ENCODE assay signal across 23 cellular contexts in the genomic region with DNA sequence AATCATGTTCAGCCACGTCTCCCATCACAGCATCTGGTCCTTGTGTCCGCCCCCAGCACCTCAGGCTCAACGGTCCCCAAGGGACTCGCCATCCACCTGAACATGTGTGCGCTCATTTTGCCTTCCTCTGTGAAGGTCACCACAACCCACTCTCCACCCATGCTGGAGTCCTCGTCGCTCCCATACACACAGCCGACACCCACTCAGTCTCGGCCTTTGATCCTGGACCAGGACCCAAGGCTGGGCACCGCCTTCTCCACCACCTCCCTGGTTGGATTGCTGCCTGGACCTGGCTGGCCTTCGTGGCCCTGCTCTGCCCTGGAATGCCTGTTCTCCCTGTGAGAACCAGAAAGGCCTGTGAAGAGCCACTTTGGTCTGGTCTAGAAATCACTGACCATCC.
DNase-seq lines count a peak whose midpoint lies in the region; ATAC-seq, FAIRE-seq and TF ChIP-seq lines count a peak whose summit lies in the region.
"Had no signal": no experiment of that assay in that cellular context is flagged by ENCODE, and none has a peak within 500 bp of the region (broad histone marks: within the 10 kb centered on the region; RNA-seq: fewer than 3 reads in every experiment).

No MANE protein-coding gene starts in this region.

- DNase-seq in HepG2 (ENCODE audit: low spot score) (no peak), coronary artery (ENCODE audit: low spot score) (peak; percentile 54), left lobe of liver (ENCODE audit: low spot score) (peak; percentile 95), esophagus squamous epithelium (lab: John Stamatoyannopoulos, UW) (no peak), NCI-H2029 (lab: John Stamatoyannopoulos, UW) (no peak), NCI-H345 treated with DMSO at 0.1 percent for 48 hours (lab: John Stamatoyannopoulos, UW; ENCODE audit: unreplicated experiment) (no peak)
- DNase-seq: CD4-positive, CD25-positive, alpha-beta regulatory T cell; MV-4-11; NCI-H1105; NCI-H1436 treated with DMSO at 0.1 percent for 48 hours; NCI-H187 treated with DMSO at 0.1 percent for 48 hours; NCI-H2107; NCI-H446; NCI-H524 treated with DMSO at 0.1 percent for 48 hours; NCI-H82; NK-92 treated with Interleukin-12 subunit alpha and Interleukin-12 subunit beta, amount 100 ng/mL, for 24 hours; PC-3; SHP77 had no signal

- no peak overlapping the region for H3K9ac ChIP-seq in liver (ENCODE audit: low read depth in 1 of 2, low read length in 2 of 2)
- no peak overlapping the region for H3K9ac ChIP-seq in HepG2 (ENCODE audit: insufficient read depth, low read depth, low read length)
- H3K9ac ChIP-seq: BLaER1 had no signal

- TF ChIP-seq POLR2A in HepG2 (IDR thresholded peaks at IDR 0.05; ENCODE audit: insufficient read depth in 1 of 2, low read depth in 2 of 2, low read length in 2 of 2): no peak
- TF ChIP-seq POLR2A in esophagus squamous epithelium (IDR thresholded peaks at IDR 0.05): no peak

- H4K20me1 ChIP-seq in HepG2 (ENCODE audit: insufficient read depth, low read length): no peaks in the 10 kb centered on the region
- H4K20me1 ChIP-seq: BLaER1 had no signal

- no peak for TF ChIP-seq CTCF in liver (IDR thresholded peaks at IDR 0.05; ENCODE audit: low read depth, low read length, missing input control)
- no peak for TF ChIP-seq CTCF in HepG2 (CRISPR knock-in tag; IDR thresholded peaks at IDR 0.05)
- no peak for TF ChIP-seq CTCF in coronary artery (IDR thresholded peaks at IDR 0.05)
- TF ChIP-seq CTCF in esophagus squamous epithelium (IDR thresholded peaks at IDR 0.05): no peak

- H3K27me3 ChIP-seq in liver (ENCODE audit: control insufficient read depth in 4 of 4, insufficient read depth in 4 of 4, low read length in 3 of 4) (no peaks in the 10 kb centered on the region), HepG2 (ENCODE audit: control insufficient read depth in 1 of 2, insufficient read depth in 2 of 2, low read length in 2 of 2) (peaks cover 0 to 6% of the 10 kb centered on the region in 2 experiments; a peak in 2 of 5 replicates), esophagus squamous epithelium (no peaks in the 10 kb centered on the region)
- H3K27me3 ChIP-seq: BLaER1 had no signal

- CTCF ChIA-PET in HepG2 (lab: Yijun Ruan, JAX; ENCODE audit: low intra/inter-chr PET ratio, low total read pairs): no interaction called here

- TF ChIP-seq RAD21 in liver (IDR thresholded peaks at IDR 0.05) (peak; percentile 31 to 63), HepG2 (CRISPR knock-in tag; IDR thresholded peaks at IDR 0.05) (no peak)

- H2AFZ ChIP-seq in HepG2 (ENCODE audit: low read length): no peak overlapping the region

- no peaks in the 10 kb centered on the region for H3K79me2 ChIP-seq in HepG2 (ENCODE audit: insufficient read depth, low read length)

- no TSS peak for BruUV-seq in HepG2 (replicated peaks; lab: Mats Ljungman, UMichigan)

- WGBS in liver: 49% methylated on average over 11 of the region's 11 CpGs
- WGBS in HepG2 (ENCODE audit: low lambda C conversion rate): 49% methylated on average over 8 of the region's 11 CpGs
- WGBS in esophagus squamous epithelium, 2 donors: 87 to 90% methylated on average over 7 of the region's 11 CpGs

- H3K4me2 ChIP-seq in HepG2 (ENCODE audit: low read depth, low read length): no peak overlapping the region
- H3K4me2 ChIP-seq: BLaER1 had no signal

- H3K36me3 ChIP-seq in liver (ENCODE audit: control insufficient read depth in 4 of 4, insufficient read depth in 3 of 4, low read depth in 1 of 4, low read length in 3 of 4) (no peaks in the 10 kb centered on the region), HepG2 (replicated peaks in 1 of 2; ENCODE audit: control insufficient read depth in 1 of 2, insufficient read depth in 2 of 2, low read length in 2 of 2) (no peaks in the 10 kb centered on the region), esophagus squamous epithelium (no peaks in the 10 kb centered on the region)
- H3K36me3 ChIP-seq: BLaER1 had no signal

- no peak for ATAC-seq in HepG2
- ATAC-seq in left lobe of liver: peak; percentile 87
- ATAC-seq: HCT116, K562, PC-3 had no signal

- no peak for FAIRE-seq in HepG2 (lab: Jason Lieb, UNC)
- FAIRE-seq: K562 had no signal

- TF ChIP-seq EP300 in HepG2 (IDR thresholded peaks at IDR 0.05; ENCODE audit: low read depth in 2 of 2, low read length in 2 of 2): no peak
- TF ChIP-seq EP300 in HepG2 (CRISPR knock-in tag; IDR thresholded peaks at IDR 0.05; ENCODE audit: borderline replicate concordance): no peak

- no peaks in the 10 kb centered on the region for H3K9me3 ChIP-seq in liver (ENCODE audit: control insufficient read depth in 4 of 4, low read length in 3 of 4)
- H3K9me3 ChIP-seq in HepG2 (ENCODE audit: low read length): no peaks in the 10 kb centered on the region
- H3K9me3 ChIP-seq in esophagus squamous epithelium: no peaks in the 10 kb centered on the region
- H3K9me3 ChIP-seq: BLaER1 had no signal

- intact Hi-C loops in HepG2 (cut with micrococcal nuclease; ENCODE audit: unreplicated experiment) (no loop called here), esophagus squamous epithelium (cut with DNase I) (no loop called here)

- no peak overlapping the region for H3K4me3 ChIP-seq in liver (ENCODE audit: low read depth in 1 of 3, low read length in 3 of 3)
- no peak overlapping the region for H3K4me3 ChIP-seq in HepG2 (replicated peaks in 1 of 3; ENCODE audit: insufficient read depth in 1 of 3, low read depth in 2 of 3, low read length in 3 of 3)
- H3K4me3 ChIP-seq in coronary artery: no peak overlapping the region
- no peak overlapping the region for H3K4me3 ChIP-seq in esophagus squamous epithelium
- H3K4me3 ChIP-seq: BLaER1, K562 had no signal

- peaks cover 13 to 41% (median 23%) of the 10 kb centered on the region in 4 donors for H3K4me1 ChIP-seq in liver (ENCODE audit: control insufficient read depth in 4 of 4, insufficient read depth in 4 of 4, low read length in 3 of 4)
- no peaks in the 10 kb centered on the region for H3K4me1 ChIP-seq in HepG2 (ENCODE audit: insufficient read depth, low read length)
- H3K4me1 ChIP-seq in esophagus squamous epithelium: no peaks in the 10 kb centered on the region
- H3K4me1 ChIP-seq: BLaER1 had no signal

- POLR2A ChIA-PET in HepG2 (lab: Yijun Ruan, JAX): no interaction called here

- H3K27ac ChIP-seq in liver (ENCODE audit: low read depth in 1 of 2, low read length in 2 of 2) (peak overlapping the region; percentile 9 to 10), HepG2 (ENCODE audit: extremely low read length, insufficient read depth, low read length) (no peak overlapping the region), coronary artery (no peak overlapping the region), esophagus squamous epithelium (no peak overlapping the region)
- H3K27ac ChIP-seq: BLaER1, HL-60 had no signal

- in situ Hi-C loops in HepG2 (cut with HindIII; ENCODE audit: extremely low pct_ligation_motif_present, low pct_unique_long_range_greater_than_20kb): no loop called here

TF ChIP-seq in liver, 16 proteins besides CTCF, POLR2A, EP300 and RAD21 (continues in another document):
- TF ChIP-seq ZBTB33 (IDR thresholded peaks at IDR 0.05) (peak; percentile 40), TAF1 (conservative IDR thresholded peaks at IDR 0.05) (no peak), NR2F2 (IDR thresholded peaks at IDR 0.05) (peak; percentile 28), RXRA (IDR thresholded peaks at IDR 0.05) (peak; percentile 82 to 94), FOXA1 (IDR thresholded peaks at IDR 0.05) (no peak), EGR1 (IDR thresholded peaks at IDR 0.05; ENCODE audit: low read depth in 2 of 2) (peak; percentile 17 to 76), FOXA2 (IDR thresholded peaks at IDR 0.05) (peak; percentile 51), JUND (IDR thresholded peaks at IDR 0.05) (peak in 1 of 2 donors; percentile 53), GABPA (IDR thresholded peaks at IDR 0.05 in 1 of 2, conservative IDR thresholded peaks at IDR 0.05 in 1 of 2) (no peak)

TF ChIP-seq in HepG2, 621 proteins besides CTCF, POLR2A, EP300 and RAD21:
- TF ChIP-seq ZNF672 (CRISPR knock-in tag; IDR thresholded peaks at IDR 0.05): no peak
- TF ChIP-seq, protein P1, sequence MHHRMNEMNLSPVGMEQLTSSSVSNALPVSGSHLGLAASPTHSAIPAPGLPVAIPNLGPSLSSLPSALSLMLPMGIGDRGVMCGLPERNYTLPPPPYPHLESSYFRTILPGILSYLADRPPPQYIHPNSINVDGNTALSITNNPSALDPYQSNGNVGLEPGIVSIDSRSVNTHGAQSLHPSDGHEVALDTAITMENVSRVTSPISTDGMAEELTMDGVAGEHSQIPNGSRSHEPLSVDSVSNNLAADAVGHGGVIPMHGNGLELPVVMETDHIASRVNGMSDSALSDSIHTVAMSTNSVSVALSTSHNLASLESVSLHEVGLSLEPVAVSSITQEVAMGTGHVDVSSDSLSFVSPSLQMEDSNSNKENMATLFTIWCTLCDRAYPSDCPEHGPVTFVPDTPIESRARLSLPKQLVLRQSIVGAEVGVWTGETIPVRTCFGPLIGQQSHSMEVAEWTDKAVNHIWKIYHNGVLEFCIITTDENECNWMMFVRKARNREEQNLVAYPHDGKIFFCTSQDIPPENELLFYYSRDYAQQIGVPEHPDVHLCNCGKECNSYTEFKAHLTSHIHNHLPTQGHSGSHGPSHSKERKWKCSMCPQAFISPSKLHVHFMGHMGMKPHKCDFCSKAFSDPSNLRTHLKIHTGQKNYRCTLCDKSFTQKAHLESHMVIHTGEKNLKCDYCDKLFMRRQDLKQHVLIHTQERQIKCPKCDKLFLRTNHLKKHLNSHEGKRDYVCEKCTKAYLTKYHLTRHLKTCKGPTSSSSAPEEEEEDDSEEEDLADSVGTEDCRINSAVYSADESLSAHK (CRISPR knock-in tag; IDR thresholded peaks at IDR 0.05; ENCODE audit: borderline replicate concordance): no peak

Comparison
In these comparisons a context has a peak if more than half of its experiments do, and no peak if none do; other contexts are left out.
1. H3K27ac ChIP-seq: peak in liver (2 of 2); none in HepG2 (single experiment), coronary artery (0 of 2) and esophagus squamous epithelium (0 of 4).
2. DNase-seq: peak in coronary artery (single experiment) and left lobe of liver (single experiment); none in HepG2 (single experiment), esophagus squamous epithelium (single experiment), NCI-H2029 (single experiment) and NCI-H345 treated with DMSO at 0.1 percent for 48 hours (single experiment).